ENCODE assay signal across 1 cellular context in the genomic region with DNA sequence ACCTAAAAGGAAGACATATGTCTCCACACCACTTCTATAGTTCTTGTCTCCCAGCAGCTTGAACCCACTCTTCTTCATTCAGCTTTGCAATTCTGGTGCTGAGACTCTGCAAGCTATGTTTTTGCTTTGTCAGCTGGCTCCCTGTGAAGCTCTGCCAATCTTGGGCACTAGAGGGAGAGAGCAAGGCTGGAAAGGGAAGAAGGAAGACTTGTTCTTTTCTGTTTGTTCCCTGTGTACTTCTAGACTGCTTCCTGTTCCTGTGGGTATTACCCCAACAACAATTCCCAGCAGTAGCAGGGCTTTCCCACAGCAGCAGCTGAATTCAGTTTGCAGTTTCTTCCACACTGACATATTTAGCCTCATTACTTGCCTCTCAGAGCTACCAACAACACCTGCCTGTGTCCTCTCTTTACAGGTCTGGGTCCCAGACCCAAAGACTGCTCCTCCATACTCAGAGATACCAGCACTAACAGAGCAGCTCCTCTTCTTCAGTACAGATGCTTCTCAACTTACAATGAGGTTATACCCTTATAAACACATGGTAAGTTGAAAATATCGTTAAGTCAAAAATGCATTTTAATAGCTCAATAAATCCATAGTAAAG.
A peak's percentile ranks its signal among the peaks of the same experiment; 100 is the strongest.
TF ChIP-seq lines count a peak whose summit lies in the region.

No MANE protein-coding gene starts in this region.

TF ChIP-seq in H1, 55 proteins besides CTCF, POLR2A, EP300 and RAD21:
- no peak for TF ChIP-seq FOSL1 (IDR thresholded peaks at IDR 0.05; ENCODE audit: insufficient read depth, low read depth, low read length)
- no peak for TF ChIP-seq CTBP2 (IDR thresholded peaks at IDR 0.05; ENCODE audit: borderline replicate concordance, insufficient read depth, insufficient read length, low read length)
- TF ChIP-seq SP4 (IDR thresholded peaks at IDR 0.05; ENCODE audit: low read length): no peak
- no peak for TF ChIP-seq ASH2L (IDR thresholded peaks at IDR 0.05; ENCODE audit: low read length)
- TF ChIP-seq MAFK (IDR thresholded peaks at IDR 0.05; ENCODE audit: low read depth, low read length): peak; percentile 69
- TF ChIP-seq BACH1 (IDR thresholded peaks at IDR 0.05; ENCODE audit: low read length): 0 out of 2 replicates have a peak, but pooled peaks have one; percentile 44
- TF ChIP-seq SIX5 (IDR thresholded peaks at IDR 0.05; ENCODE audit: low read depth, low read length): no peak
- no peak for TF ChIP-seq TBP (IDR thresholded peaks at IDR 0.05; ENCODE audit: low read depth, low read length)
- TF ChIP-seq GABPA (IDR thresholded peaks at IDR 0.05; ENCODE audit: borderline replicate concordance, insufficient read depth, low read length): no peak
